ENCODE assay signal across 9 cellular contexts in the genomic region with DNA sequence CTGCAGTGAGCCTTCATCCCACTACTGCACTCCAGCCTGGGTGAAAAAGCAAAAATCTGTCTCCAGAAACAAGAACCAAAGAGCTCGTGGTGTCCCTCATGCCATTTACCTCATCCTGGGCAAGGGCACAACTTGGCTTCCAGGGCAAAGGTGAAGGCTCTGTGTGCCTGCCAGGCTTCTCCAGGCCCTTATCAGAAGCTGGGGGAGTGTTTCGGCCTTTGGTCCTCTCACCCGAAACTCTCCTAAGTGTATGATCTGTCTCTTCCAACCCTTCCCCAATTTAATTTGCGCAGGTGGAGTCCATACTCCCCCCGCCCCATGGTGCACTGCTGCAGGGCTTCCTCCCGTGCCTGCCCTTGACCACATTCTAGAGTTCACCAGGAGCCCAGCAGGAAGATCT. TPM values are rescaled to one million over a fixed set of nuclear protein-coding genes. Genes with fewer than 3 reads are reported as not detected.
DNase-seq lines count a peak whose midpoint lies in the region; ATAC-seq and TF ChIP-seq lines count a peak whose summit lies in the region.
"Had no signal": no experiment of that assay in that cellular context is flagged by ENCODE, and none has a peak within 500 bp of the region (broad histone marks: within the 10 kb centered on the region; RNA-seq: fewer than 3 reads in every experiment).

No MANE protein-coding gene starts in this region.

- no peaks in the 10 kb centered on the region for H3K9me3 ChIP-seq in GM23248 (ENCODE audit: low read depth)
- no peaks in the 10 kb centered on the region for H3K9me3 ChIP-seq in naive thymus-derived CD4-positive, alpha-beta T cell (ENCODE audit: control insufficient read depth in 2 of 3, low read length in 3 of 3)

- H3K27ac ChIP-seq in GM23248 = no peak overlapping the region
- peak overlapping the region; percentile 97 for H3K27ac ChIP-seq in naive thymus-derived CD4-positive, alpha-beta T cell (ENCODE audit: low read depth, low read length)
- H3K27ac ChIP-seq: KMS-11 had no signal

- POLR2A ChIA-PET in naive thymus-derived CD4-positive, alpha-beta T cell (lab: Charles Lee) = interaction anchor here (0.9 kb wide), 1 partner anchor 235 kb away, joined by 3 read pairs; no protein-coding TSS in a partner anchor

- intact Hi-C loops in naive thymus-derived CD4-positive, alpha-beta T cell (cut with micrococcal nuclease) = loop anchor here in 1 of 2 donors (10.0 kb wide), 1 partner anchor 1908 kb away; a partner anchor contains a TSS

- H3K4me3 ChIP-seq in GM23248 = peak overlapping the region; percentile 84
- no peak overlapping the region for H3K4me3 ChIP-seq in naive thymus-derived CD4-positive, alpha-beta T cell (ENCODE audit: low read length)

- peaks cover 3% of the 10 kb centered on the region; the same call in 1 of the 2 replicates for H3K36me3 ChIP-seq in GM23248 (ENCODE audit: low read depth)
- peaks cover 0 to 51% (median 7%) of the 10 kb centered on the region in 3 experiments for H3K36me3 ChIP-seq in naive thymus-derived CD4-positive, alpha-beta T cell (ENCODE audit: control insufficient read depth in 2 of 3, insufficient read depth in 3 of 3, low read length in 3 of 3)

- H3K36me3 Mint-ChIP-seq in brain = peaks cover 56% of the 10 kb centered on the region
- H3K36me3 Mint-ChIP-seq in naive thymus-derived CD4-positive, alpha-beta T cell = peaks cover 0 to 25% (median 6%) of the 10 kb centered on the region in 5 donors

- TF ChIP-seq CTCF in brain (conservative IDR thresholded peaks at IDR 0.05) = no peak

- 86 to 93% methylated on average over 6 of the region's 6 CpGs for WGBS in GM23248 (ENCODE audit: low coverage in 1 of 2, low lambda C conversion rate in 2 of 2, missing lambda C conversion rate in 2 of 2), 2 experiments

- H3K4me1 Mint-ChIP-seq in brain = peaks cover 58% of the 10 kb centered on the region
- peaks cover 38 to 63% (median 54%) of the 10 kb centered on the region in 7 donors for H3K4me1 Mint-ChIP-seq in naive thymus-derived CD4-positive, alpha-beta T cell

- no peak overlapping the region for H3K4me2 ChIP-seq in GM23248 (ENCODE audit: unreplicated experiment)

- H3K79me2 ChIP-seq in GM23248 (ENCODE audit: insufficient read depth) = peaks cover 48% of the 10 kb centered on the region

- H3K9me3 Mint-ChIP-seq in brain = no peaks in the 10 kb centered on the region
- peaks cover 0 to 8% (median 0%) of the 10 kb centered on the region in 11 donors for H3K9me3 Mint-ChIP-seq in naive thymus-derived CD4-positive, alpha-beta T cell

- CTCF ChIA-PET in naive thymus-derived CD4-positive, alpha-beta T cell (lab: Charles Lee) = interaction anchor here (1.0 kb wide), 1 partner anchor 64 kb away, joined by 3 read pairs; no protein-coding TSS in a partner anchor

- no peaks in the 10 kb centered on the region for H3K27me3 ChIP-seq in GM23248 (replicated peaks; ENCODE audit: insufficient read depth)
- H3K27me3 ChIP-seq in naive thymus-derived CD4-positive, alpha-beta T cell (ENCODE audit: control insufficient read depth in 2 of 2, insufficient read depth in 2 of 2, low read length in 2 of 2) = no peaks in the 10 kb centered on the region

- no peak for DNase-seq in GM23248
- no peak for DNase-seq in naive thymus-derived CD4-positive, alpha-beta T cell
- no peak for DNase-seq in NCI-H446 treated with DMSO at 0.1 percent for 48 hours (lab: John Stamatoyannopoulos, UW)
- DNase-seq in GDM1 (lab: John Stamatoyannopoulos, UW) = no peak
- DNase-seq: hypothalamus had no signal

- no peaks in the 10 kb centered on the region; the same call in 1 of the 2 replicates for H4K20me1 ChIP-seq in GM23248 (ENCODE audit: insufficient read depth)

- in situ Hi-C loops in GM23248 (cut with MboI) = no loop called here

- no peaks in the 10 kb centered on the region for H3F3A ChIP-seq in GM23248 (ENCODE audit: insufficient read depth)

- H2AFZ ChIP-seq in GM23248 = no peak overlapping the region

- no peak overlapping the region for H3K9ac ChIP-seq in GM23248
- H3K9ac ChIP-seq: KMS-11 had no signal

- H3K9me2 ChIP-seq in GM23248 (ENCODE audit: insufficient read depth) = no peaks in the 10 kb centered on the region

- H3K4me3 Mint-ChIP-seq in brain = peak overlapping the region; percentile 71 to 99 (median 95)
- H3K4me3 Mint-ChIP-seq in naive thymus-derived CD4-positive, alpha-beta T cell = peak overlapping the region; percentile 23 to 99 (median 97)

- ATAC-seq in naive thymus-derived CD4-positive, alpha-beta T cell = no peak
- ATAC-seq in esophagus mucosa = no peak

- peaks cover 15% of the 10 kb centered on the region for H3K27me3 Mint-ChIP-seq in brain
- H3K27me3 Mint-ChIP-seq in naive thymus-derived CD4-positive, alpha-beta T cell = no peaks in the 10 kb centered on the region

- H3K27ac Mint-ChIP-seq in brain = peak overlapping the region in 4 of 5 experiments; percentile 22 to 89 (median 81)
- peak overlapping the region; percentile 25 to 98 (median 72) for H3K27ac Mint-ChIP-seq in naive thymus-derived CD4-positive, alpha-beta T cell

- peaks cover 14% of the 10 kb centered on the region; the same call in 1 of the 2 replicates for H3K4me1 ChIP-seq in GM23248 (ENCODE audit: insufficient read depth)
- peaks cover 24 to 35% of the 10 kb centered on the region in 2 donors for H3K4me1 ChIP-seq in naive thymus-derived CD4-positive, alpha-beta T cell (ENCODE audit: control insufficient read depth in 2 of 2, insufficient read depth in 2 of 2, low read length in 2 of 2)

RNA-seq across cellular contexts. Expression of a gene that starts 1.1 kb away (rescaled TPM):
- 32.3 and 46.8 TPM in 2 replicates for total RNA-seq in GM23248 (2014; rRNA removed; shearing (Covaris generic))
- polyA plus RNA-seq in GM23248 (2016; fragmentation: Nextera tagmentation; extraction: Ambion mirVana) = 33.9 and 37.6 TPM in 2 replicates
- polyA plus RNA-seq in brain (ENCODE audit: insufficient read depth, low read depth, low replicate concordance) = 37.5 TPM
- 10 to 100 TPM; 40.5 to 64.7 (median 55.3) TPM for total RNA-seq in naive thymus-derived CD4-positive, alpha-beta T cell
- 10 to 100 TPM; 29.2 to 43.6 TPM for polyA plus RNA-seq in naive thymus-derived CD4-positive, alpha-beta T cell
- 151 TPM for total RNA-seq in esophagus mucosa

RNA-seq across cellular contexts. Expression of a gene that starts 2.3 kb away (rescaled TPM):
- 76.1 and 111 TPM in 2 replicates for total RNA-seq in GM23248 (2014; rRNA removed; shearing (Covaris generic))
- 173 and 182 TPM in 2 replicates for polyA plus RNA-seq in GM23248 (2016; fragmentation: Nextera tagmentation; extraction: Ambion mirVana)
- 309 TPM for polyA plus RNA-seq in brain (ENCODE audit: insufficient read depth, low read depth, low replicate concordance)
- 100 to 1,000 TPM in 1 of 5 experiments, 10 to 100 TPM in 4; 47.0 to 116 (median 58.5) TPM for total RNA-seq in naive thymus-derived CD4-positive, alpha-beta T cell
- 10 to 100 TPM; 89.0 to 93.4 TPM for polyA plus RNA-seq in naive thymus-derived CD4-positive, alpha-beta T cell
- 125 TPM for total RNA-seq in esophagus mucosa

RNA-seq across cellular contexts. Expression of a gene that starts 11.1 kb away (rescaled TPM):
- total RNA-seq in GM23248 (2014; rRNA removed; shearing (Covaris generic)) = 0.22 and 1.1 TPM in 2 replicates
- polyA plus RNA-seq in GM23248 (2016; fragmentation: Nextera tagmentation; extraction: Ambion mirVana) (0.70 and 0.76 TPM in 2 replicates), brain (ENCODE audit: insufficient read depth, low read depth, low replicate concordance) (2.1 TPM)
- 1 to 10 TPM in 1 of 5 experiments, under 1 TPM in 4; 0.24 to 1.6 (median 0.88) TPM for total RNA-seq in naive thymus-derived CD4-positive, alpha-beta T cell
- not detected for polyA plus RNA-seq in naive thymus-derived CD4-positive, alpha-beta T cell
- 59.1 TPM for total RNA-seq in esophagus mucosa
- total RNA-seq: H1 had no signal

RNA-seq across cellular contexts. Expression of a gene that starts 17.8 kb away (rescaled TPM):
- total RNA-seq in GM23248 (2014; rRNA removed; shearing (Covaris generic)) = not detected in 2 replicates
- polyA plus RNA-seq in GM23248 (2016; fragmentation: Nextera tagmentation; extraction: Ambion mirVana) (not detected in 2 replicates), brain (ENCODE audit: insufficient read depth, low read depth, low replicate concordance) (not detected)
- total RNA-seq in naive thymus-derived CD4-positive, alpha-beta T cell = not detected
- polyA plus RNA-seq in naive thymus-derived CD4-positive, alpha-beta T cell = not detected
- total RNA-seq in esophagus mucosa = 5.0 TPM
- total RNA-seq: H1 had no signal
- polyA plus RNA-seq: H1 had no signal

RNA-seq across cellular contexts. Expression of a gene that starts 24.6 kb away (rescaled TPM):
- total RNA-seq in GM23248 (2014; rRNA removed; shearing (Covaris generic)) = not detected in 2 replicates
- polyA plus RNA-seq in GM23248 (2016; fragmentation: Nextera tagmentation; extraction: Ambion mirVana) = not detected in 2 replicates
- polyA plus RNA-seq in brain (ENCODE audit: insufficient read depth, low read depth, low replicate concordance) = 0.93 TPM
- total RNA-seq in naive thymus-derived CD4-positive, alpha-beta T cell = 10 to 100 TPM in 1 of 5 experiments, under 1 TPM in 3, not detected in 1; 0.32 to 11.5 (median 0.77) TPM
- polyA plus RNA-seq in naive thymus-derived CD4-positive, alpha-beta T cell = not detected
- total RNA-seq in esophagus mucosa = 1.1 TPM

Comparison
In these comparisons a context has a peak if more than half of its experiments do, and no peak if none do; other contexts are left out.
1. RNA of a gene that starts 11.1 kb away (total RNA-seq): 59.1 TPM in esophagus mucosa (single experiment); 0.24 to 1.6 TPM in naive thymus-derived CD4-positive, alpha-beta T cell and 0.22 to 1.1 TPM in GM23248; every median in the first group is over 10 times any median in the second.